ENCODE assay signal across 1 cellular context in the genomic region with DNA sequence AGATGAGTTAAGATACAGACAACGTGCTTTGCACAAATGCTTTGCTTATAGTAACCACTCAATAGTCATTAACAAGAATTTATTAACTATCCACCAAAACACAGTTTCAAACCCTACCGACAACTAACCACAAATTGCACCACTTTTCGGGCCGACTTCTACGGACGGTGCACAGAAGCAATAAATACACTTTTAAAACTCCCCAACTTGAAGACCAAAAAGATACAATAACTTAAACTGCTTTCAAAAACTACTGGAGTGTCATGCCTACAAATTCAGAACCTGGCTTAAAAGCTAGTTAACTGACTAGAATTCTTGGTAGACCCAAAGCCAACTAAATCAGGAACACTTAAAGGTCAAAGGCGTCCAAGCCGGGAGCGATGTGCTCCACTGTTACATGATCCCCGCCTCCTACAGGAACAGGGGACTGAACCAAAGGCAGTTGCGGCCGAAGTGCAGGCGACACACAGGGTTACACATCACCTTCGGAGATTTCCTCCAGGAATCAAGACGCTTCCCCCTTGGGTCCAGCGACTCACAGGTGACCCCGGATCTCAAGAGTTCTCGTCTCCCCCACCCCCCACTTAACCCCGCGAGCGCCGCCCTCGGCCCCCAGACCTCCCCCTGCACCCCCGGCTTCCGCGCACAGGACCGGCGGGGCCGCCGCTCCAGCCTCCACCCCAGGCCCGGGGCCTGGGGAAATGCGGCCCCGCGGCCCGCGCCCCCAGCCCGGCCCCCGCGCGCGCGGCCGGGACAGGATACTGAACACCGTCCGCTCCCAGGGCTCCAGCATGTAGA.
TF ChIP-seq lines count a peak whose summit lies in the region.

No MANE protein-coding gene starts in this region.

TF ChIP-seq in HepG2, 621 proteins besides CTCF, POLR2A, EP300 and RAD21 (continued from another document and continues in another):
- TF ChIP-seq SNAPC4 (CRISPR knock-in tag; IDR thresholded peaks at IDR 0.05) (peak; percentile 78; the same call in 1 of the 2 replicates), ZNF282 (IDR thresholded peaks at IDR 0.05; ENCODE audit: partially characterized antibody) (no peak), ZNF7 (CRISPR knock-in tag; IDR thresholded peaks at IDR 0.05) (no peak; the same call in 1 of the 2 replicates), ZNF17 (CRISPR knock-in tag; IDR thresholded peaks at IDR 0.05) (no peak), ZNF549 (CRISPR knock-in tag; IDR thresholded peaks at IDR 0.05) (no peak), ZNF12 (CRISPR knock-in tag; IDR thresholded peaks at IDR 0.05) (no peak; the same call in 1 of the 2 replicates), HDAC2 (CRISPR knock-in tag; IDR thresholded peaks at IDR 0.05) (peak; percentile 68; the same call in 1 of the 2 replicates), ZNF782 (CRISPR knock-in tag; IDR thresholded peaks at IDR 0.05; ENCODE audit: borderline replicate concordance) (peak; percentile 79), ZNF556 (CRISPR knock-in tag; IDR thresholded peaks at IDR 0.05; ENCODE audit: borderline replicate concordance) (no peak), SNAPC2 (CRISPR knock-in tag; IDR thresholded peaks at IDR 0.05) (no peak), ZNF343 (CRISPR knock-in tag; IDR thresholded peaks at IDR 0.05) (peak; percentile 67; the same call in 1 of the 2 replicates), ZNF326 (CRISPR knock-in tag; IDR thresholded peaks at IDR 0.05; ENCODE audit: borderline replicate concordance) (no peak), MZF1 (CRISPR knock-in tag; IDR thresholded peaks at IDR 0.05; ENCODE audit: borderline replicate concordance) (0 out of 2 replicates have a peak, but pooled peaks have one; percentile 8), ZNF253 (CRISPR knock-in tag; IDR thresholded peaks at IDR 0.05; ENCODE audit: borderline replicate concordance) (0 out of 2 replicates have a peak, but pooled peaks have one; percentile 30), CBFB (CRISPR knock-in tag; IDR thresholded peaks at IDR 0.05) (0 out of 2 replicates have a peak, but pooled peaks have one; percentile 14), SNAI1 (CRISPR knock-in tag; IDR thresholded peaks at IDR 0.05; ENCODE audit: borderline replicate concordance) (no peak; the same call in 1 of the 2 replicates), IKZF4 (CRISPR knock-in tag; IDR thresholded peaks at IDR 0.05; ENCODE audit: borderline replicate concordance, low read depth, not compliant biosample characterization) (peak; percentile 75), IRF1 (CRISPR knock-in tag; IDR thresholded peaks at IDR 0.05; ENCODE audit: low read depth) (no peak), ZC3H4 (CRISPR knock-in tag; IDR thresholded peaks at IDR 0.05; ENCODE audit: borderline replicate concordance) (peak; percentile 85; the same call in 1 of the 2 replicates), KDM6A (CRISPR knock-in tag; IDR thresholded peaks at IDR 0.05; ENCODE audit: low read depth) (no peak), ZFP36L2 (CRISPR knock-in tag; IDR thresholded peaks at IDR 0.05) (peak; percentile 25; the same call in 1 of the 2 replicates), ZNF772 (CRISPR knock-in tag; IDR thresholded peaks at IDR 0.05) (peak; percentile 62; the same call in 1 of the 2 replicates), ZNF138 (CRISPR knock-in tag; IDR thresholded peaks at IDR 0.05; ENCODE audit: low read depth) (0 out of 2 replicates have a peak, but pooled peaks have one; percentile 17), ZKSCAN8 (CRISPR knock-in tag; IDR thresholded peaks at IDR 0.05; ENCODE audit: borderline replicate concordance) (no peak; the same call in 1 of the 2 replicates), NFATC3 (CRISPR knock-in tag; IDR thresholded peaks at IDR 0.05) (peak; percentile 62; the same call in 1 of the 2 replicates), ASH2L (IDR thresholded peaks at IDR 0.05; ENCODE audit: insufficient read length, low read depth, low read length) (no peak), ZNF792 (CRISPR knock-in tag; IDR thresholded peaks at IDR 0.05) (0 out of 2 replicates have a peak, but pooled peaks have one; percentile 31), KLF6 (CRISPR knock-in tag; IDR thresholded peaks at IDR 0.05) (peak; percentile 73; the same call in 1 of the 2 replicates), ARHGAP35 (CRISPR knock-in tag; IDR thresholded peaks at IDR 0.05; ENCODE audit: borderline replicate concordance) (no peak), HOXA3 (CRISPR knock-in tag; IDR thresholded peaks at IDR 0.05) (no peak; the same call in 1 of the 2 replicates), TAF1 (CRISPR knock-in tag; IDR thresholded peaks at IDR 0.05) (0 out of 2 replicates have a peak, but pooled peaks have one; percentile 20), TOPORS (CRISPR knock-in tag; IDR thresholded peaks at IDR 0.05) (no peak), ZNF414 (CRISPR knock-in tag; IDR thresholded peaks at IDR 0.05) (peak; percentile 90; the same call in 1 of the 2 replicates), ZFX (CRISPR knock-in tag; IDR thresholded peaks at IDR 0.05; ENCODE audit: low read depth) (peak; percentile 34; the same call in 1 of the 2 replicates), PTBP1 (IDR thresholded peaks at IDR 0.05; ENCODE audit: low read depth, low read length, poor library complexity, severe bottlenecking) (no peak), ZNF570 (CRISPR knock-in tag; IDR thresholded peaks at IDR 0.05; ENCODE audit: borderline replicate concordance) (no peak)
- TF ChIP-seq, protein P1, sequence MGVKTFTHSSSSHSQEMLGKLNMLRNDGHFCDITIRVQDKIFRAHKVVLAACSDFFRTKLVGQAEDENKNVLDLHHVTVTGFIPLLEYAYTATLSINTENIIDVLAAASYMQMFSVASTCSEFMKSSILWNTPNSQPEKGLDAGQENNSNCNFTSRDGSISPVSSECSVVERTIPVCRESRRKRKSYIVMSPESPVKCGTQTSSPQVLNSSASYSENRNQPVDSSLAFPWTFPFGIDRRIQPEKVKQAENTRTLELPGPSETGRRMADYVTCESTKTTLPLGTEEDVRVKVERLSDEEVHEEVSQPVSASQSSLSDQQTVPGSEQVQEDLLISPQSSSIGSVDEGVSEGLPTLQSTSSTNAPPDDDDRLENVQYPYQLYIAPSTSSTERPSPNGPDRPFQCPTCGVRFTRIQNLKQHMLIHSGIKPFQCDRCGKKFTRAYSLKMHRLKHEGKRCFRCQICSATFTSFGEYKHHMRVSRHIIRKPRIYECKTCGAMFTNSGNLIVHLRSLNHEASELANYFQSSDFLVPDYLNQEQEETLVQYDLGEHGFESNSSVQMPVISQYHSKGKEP (CRISPR knock-in tag; IDR thresholded peaks at IDR 0.05), result peak; percentile 33; the same call in 1 of the 2 replicates
- TF ChIP-seq, protein P2, sequence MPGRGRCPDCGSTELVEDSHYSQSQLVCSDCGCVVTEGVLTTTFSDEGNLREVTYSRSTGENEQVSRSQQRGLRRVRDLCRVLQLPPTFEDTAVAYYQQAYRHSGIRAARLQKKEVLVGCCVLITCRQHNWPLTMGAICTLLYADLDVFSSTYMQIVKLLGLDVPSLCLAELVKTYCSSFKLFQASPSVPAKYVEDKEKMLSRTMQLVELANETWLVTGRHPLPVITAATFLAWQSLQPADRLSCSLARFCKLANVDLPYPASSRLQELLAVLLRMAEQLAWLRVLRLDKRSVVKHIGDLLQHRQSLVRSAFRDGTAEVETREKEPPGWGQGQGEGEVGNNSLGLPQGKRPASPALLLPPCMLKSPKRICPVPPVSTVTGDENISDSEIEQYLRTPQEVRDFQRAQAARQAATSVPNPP (CRISPR knock-in tag; IDR thresholded peaks at IDR 0.05), result 0 out of 2 replicates have a peak, but pooled peaks have one; percentile 47
- TF ChIP-seq, protein P3, sequence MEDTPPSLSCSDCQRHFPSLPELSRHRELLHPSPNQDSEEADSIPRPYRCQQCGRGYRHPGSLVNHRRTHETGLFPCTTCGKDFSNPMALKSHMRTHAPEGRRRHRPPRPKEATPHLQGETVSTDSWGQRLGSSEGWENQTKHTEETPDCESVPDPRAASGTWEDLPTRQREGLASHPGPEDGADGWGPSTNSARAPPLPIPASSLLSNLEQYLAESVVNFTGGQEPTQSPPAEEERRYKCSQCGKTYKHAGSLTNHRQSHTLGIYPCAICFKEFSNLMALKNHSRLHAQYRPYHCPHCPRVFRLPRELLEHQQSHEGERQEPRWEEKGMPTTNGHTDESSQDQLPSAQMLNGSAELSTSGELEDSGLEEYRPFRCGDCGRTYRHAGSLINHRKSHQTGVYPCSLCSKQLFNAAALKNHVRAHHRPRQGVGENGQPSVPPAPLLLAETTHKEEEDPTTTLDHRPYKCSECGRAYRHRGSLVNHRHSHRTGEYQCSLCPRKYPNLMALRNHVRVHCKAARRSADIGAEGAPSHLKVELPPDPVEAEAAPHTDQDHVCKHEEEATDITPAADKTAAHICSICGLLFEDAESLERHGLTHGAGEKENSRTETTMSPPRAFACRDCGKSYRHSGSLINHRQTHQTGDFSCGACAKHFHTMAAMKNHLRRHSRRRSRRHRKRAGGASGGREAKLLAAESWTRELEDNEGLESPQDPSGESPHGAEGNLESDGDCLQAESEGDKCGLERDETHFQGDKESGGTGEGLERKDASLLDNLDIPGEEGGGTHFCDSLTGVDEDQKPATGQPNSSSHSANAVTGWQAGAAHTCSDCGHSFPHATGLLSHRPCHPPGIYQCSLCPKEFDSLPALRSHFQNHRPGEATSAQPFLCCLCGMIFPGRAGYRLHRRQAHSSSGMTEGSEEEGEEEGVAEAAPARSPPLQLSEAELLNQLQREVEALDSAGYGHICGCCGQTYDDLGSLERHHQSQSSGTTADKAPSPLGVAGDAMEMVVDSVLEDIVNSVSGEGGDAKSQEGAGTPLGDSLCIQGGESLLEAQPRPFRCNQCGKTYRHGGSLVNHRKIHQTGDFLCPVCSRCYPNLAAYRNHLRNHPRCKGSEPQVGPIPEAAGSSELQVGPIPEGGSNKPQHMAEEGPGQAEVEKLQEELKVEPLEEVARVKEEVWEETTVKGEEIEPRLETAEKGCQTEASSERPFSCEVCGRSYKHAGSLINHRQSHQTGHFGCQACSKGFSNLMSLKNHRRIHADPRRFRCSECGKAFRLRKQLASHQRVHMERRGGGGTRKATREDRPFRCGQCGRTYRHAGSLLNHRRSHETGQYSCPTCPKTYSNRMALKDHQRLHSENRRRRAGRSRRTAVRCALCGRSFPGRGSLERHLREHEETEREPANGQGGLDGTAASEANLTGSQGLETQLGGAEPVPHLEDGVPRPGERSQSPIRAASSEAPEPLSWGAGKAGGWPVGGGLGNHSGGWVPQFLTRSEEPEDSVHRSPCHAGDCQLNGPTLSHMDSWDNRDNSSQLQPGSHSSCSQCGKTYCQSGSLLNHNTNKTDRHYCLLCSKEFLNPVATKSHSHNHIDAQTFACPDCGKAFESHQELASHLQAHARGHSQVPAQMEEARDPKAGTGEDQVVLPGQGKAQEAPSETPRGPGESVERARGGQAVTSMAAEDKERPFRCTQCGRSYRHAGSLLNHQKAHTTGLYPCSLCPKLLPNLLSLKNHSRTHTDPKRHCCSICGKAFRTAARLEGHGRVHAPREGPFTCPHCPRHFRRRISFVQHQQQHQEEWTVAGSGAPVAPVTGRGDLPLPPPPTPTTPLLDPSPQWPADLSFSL (CRISPR knock-in tag; IDR thresholded peaks at IDR 0.05), result 0 out of 2 replicates have a peak, but pooled peaks have one; percentile 65
- TF ChIP-seq, protein P4, sequence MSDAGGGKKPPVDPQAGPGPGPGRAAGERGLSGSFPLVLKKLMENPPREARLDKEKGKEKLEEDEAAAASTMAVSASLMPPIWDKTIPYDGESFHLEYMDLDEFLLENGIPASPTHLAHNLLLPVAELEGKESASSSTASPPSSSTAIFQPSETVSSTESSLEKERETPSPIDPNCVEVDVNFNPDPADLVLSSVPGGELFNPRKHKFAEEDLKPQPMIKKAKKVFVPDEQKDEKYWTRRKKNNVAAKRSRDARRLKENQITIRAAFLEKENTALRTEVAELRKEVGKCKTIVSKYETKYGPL (CRISPR knock-in tag; IDR thresholded peaks at IDR 0.05), result no peak
